ENCODE assay signal across 6 cellular contexts in the genomic region with DNA sequence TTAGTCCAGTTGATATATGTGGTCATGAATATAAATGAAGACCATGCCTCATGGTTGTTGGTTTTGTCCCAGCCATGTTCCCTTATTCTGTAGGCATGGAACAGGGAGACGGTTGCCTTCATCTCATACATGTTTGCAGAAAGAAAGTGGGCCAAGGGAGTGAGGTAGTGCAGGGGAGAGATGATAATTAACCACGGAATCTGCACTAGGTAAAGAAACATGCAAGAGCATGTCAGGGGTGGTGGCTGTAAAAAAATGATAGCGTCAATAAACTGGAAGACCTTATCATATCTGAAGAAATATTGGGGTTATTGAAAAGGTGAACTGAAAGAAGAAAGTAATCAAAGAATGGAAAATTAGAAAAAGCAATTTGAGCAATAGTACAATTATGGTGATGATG. TPM values are rescaled to one million over a fixed set of nuclear protein-coding genes. Genes with fewer than 3 reads are reported as not detected.
DNase-seq lines count a peak whose midpoint lies in the region; ATAC-seq, FAIRE-seq and TF ChIP-seq lines count a peak whose summit lies in the region.
"Not testable (repeated sequence)": the region's sequence is repeated elsewhere in the genome, so short reads cannot be mapped to it uniquely, and the experiment has no call there.

No MANE protein-coding gene starts in this region.

- not testable (repeated sequence) for H3K9me3 ChIP-seq in CD4-positive, CD25-positive, alpha-beta regulatory T cell (ENCODE audit: control insufficient read depth in 2 of 2, low read length in 2 of 2); K562 (replicated peaks; ENCODE audit: control insufficient read depth, insufficient read depth, low read depth, low read length); naive thymus-derived CD4-positive, alpha-beta T cell (ENCODE audit: control insufficient read depth in 2 of 3, low read length in 3 of 3)

- CTCF ChIA-PET in K562 (lab: Yijun Ruan, JAX; ENCODE audit: low intra/inter-chr PET ratio); naive thymus-derived CD4-positive, alpha-beta T cell (lab: Charles Lee): not testable (repeated sequence)

- H3K36me3 Mint-ChIP-seq in CD4-positive, CD25-positive, alpha-beta regulatory T cell, result peaks cover 22% of the 10 kb centered on the region
- H3K36me3 Mint-ChIP-seq in activated T-cell treated with anti-CD3 and anti-CD28 coated beads, Interleukin-2, amount 50 U/mL, for 24 hours (ENCODE audit: low read depth), result peaks cover 28% of the 10 kb centered on the region
- H3K36me3 Mint-ChIP-seq in naive thymus-derived CD4-positive, alpha-beta T cell, result peaks cover 0 to 28% (median 20%) of the 10 kb centered on the region in 5 donors

- not testable (repeated sequence) for TF ChIP-seq CTCF in K562 (IDR thresholded peaks at IDR 0.05 in 2 of 3, conservative IDR thresholded peaks at IDR 0.05 in 1 of 3; ENCODE audit: insufficient read depth in 2 of 3, low read depth in 1 of 3, low read length in 3 of 3); foreskin keratinocyte (conservative IDR thresholded peaks at IDR 0.05)

- in situ Hi-C loops in K562 (cut with MboI), result not testable (repeated sequence)

- H3K9me3 Mint-ChIP-seq in CD4-positive, CD25-positive, alpha-beta regulatory T cell; activated T-cell treated with anti-CD3 and anti-CD28 coated beads, Interleukin-2, amount 50 U/mL, for 24 hours: not testable (repeated sequence)
- peaks cover 0 to 17% (median 2%) of the 10 kb centered on the region in 11 donors for H3K9me3 Mint-ChIP-seq in naive thymus-derived CD4-positive, alpha-beta T cell

- H3K36me3 ChIP-seq in CD4-positive, CD25-positive, alpha-beta regulatory T cell (ENCODE audit: control insufficient read depth, insufficient read depth, low read length); K562 (ENCODE audit: control insufficient read depth, insufficient read depth, low read length); naive thymus-derived CD4-positive, alpha-beta T cell (ENCODE audit: control insufficient read depth in 2 of 3, insufficient read depth in 3 of 3, low read length in 3 of 3): not testable (repeated sequence)

- not testable (repeated sequence) for BruUV-seq in K562 (replicated peaks; lab: Mats Ljungman, UMichigan)

- not testable (repeated sequence) for H3K4me1 ChIP-seq in CD4-positive, CD25-positive, alpha-beta regulatory T cell (ENCODE audit: control insufficient read depth, insufficient read depth, low read length, poor library complexity, severe bottlenecking); K562 (replicated peaks in 1 of 2; ENCODE audit: control insufficient read depth in 2 of 2, insufficient read depth in 2 of 2, low read length in 2 of 2); foreskin keratinocyte
- H3K4me1 ChIP-seq in naive thymus-derived CD4-positive, alpha-beta T cell (ENCODE audit: control insufficient read depth in 2 of 2, insufficient read depth in 2 of 2, low read length in 2 of 2), result peaks cover 3 to 20% of the 10 kb centered on the region in 2 donors

- POLR2A ChIA-PET in K562 (lab: Yijun Ruan, JAX); naive thymus-derived CD4-positive, alpha-beta T cell (lab: Charles Lee): not testable (repeated sequence)

- not testable (repeated sequence) for TF ChIP-seq RAD21 in K562 (CRISPR knock-in tag; conservative IDR thresholded peaks at IDR 0.05 in 1 of 2, IDR thresholded peaks at IDR 0.05 in 1 of 2)

- not testable (repeated sequence) for ATAC-seq in CD4-positive, CD25-positive, alpha-beta regulatory T cell (ENCODE audit: low read depth in 2 of 2); K562; naive thymus-derived CD4-positive, alpha-beta T cell
- peak; percentile 26 for ATAC-seq in foreskin keratinocyte

- H3K79me2 ChIP-seq in K562 (ENCODE audit: control insufficient read depth, insufficient read depth, low read length), result not testable (repeated sequence)

- H3K9me1 ChIP-seq in K562 (ENCODE audit: control insufficient read depth, insufficient read depth, low read length), result not testable (repeated sequence)

- peaks cover 17 to 55% (median 34%) of the 10 kb centered on the region in 4 donors for H3K4me1 Mint-ChIP-seq in CD4-positive, CD25-positive, alpha-beta regulatory T cell
- peaks cover 50% of the 10 kb centered on the region for H3K4me1 Mint-ChIP-seq in activated T-cell treated with anti-CD3 and anti-CD28 coated beads, Interleukin-2, amount 50 U/mL, for 24 hours (ENCODE audit: low read depth)
- H3K4me1 Mint-ChIP-seq in naive thymus-derived CD4-positive, alpha-beta T cell, result peaks cover 17 to 71% (median 57%) of the 10 kb centered on the region in 7 donors

- intact Hi-C loops in K562 (cut with micrococcal nuclease); naive thymus-derived CD4-positive, alpha-beta T cell (cut with micrococcal nuclease): not testable (repeated sequence)

- WGBS in K562 (ENCODE audit: insufficient coverage, low coverage, missing lambda C conversion rate), result 14% methylated on average over 3 of the region's 3 CpGs

- not testable (repeated sequence) for H3K9ac ChIP-seq in K562 (ENCODE audit: insufficient read depth in 1 of 2, low read depth in 2 of 2, low read length in 2 of 2)

- not testable (repeated sequence) for TF ChIP-seq EP300 in K562 (IDR thresholded peaks at IDR 0.05; ENCODE audit: low read length)

- H4K20me1 ChIP-seq in K562 (replicated peaks; ENCODE audit: control insufficient read depth, insufficient read depth, low read length), result not testable (repeated sequence)

- DNase-seq in CD4-positive, CD25-positive, alpha-beta regulatory T cell; HTR-8/SVneo (ENCODE audit: insufficient read length, low spot score); activated T-cell treated with anti-CD3 and anti-CD28 coated beads, Interleukin-2, amount 50 U/mL, for 24 hours; K562 (ENCODE audit: extremely low read depth in 1 of 4, low spot score in 3 of 4); naive thymus-derived CD4-positive, alpha-beta T cell: not testable (repeated sequence)
- DNase-seq in foreskin keratinocyte, result peak; percentile 16 to 53

- not testable (repeated sequence) for H3K27ac ChIP-seq in CD4-positive, CD25-positive, alpha-beta regulatory T cell (ENCODE audit: insufficient read depth, low read length, poor library complexity, severe bottlenecking); K562 (ENCODE audit: extremely low read depth, low read depth, low read length); foreskin keratinocyte; naive thymus-derived CD4-positive, alpha-beta T cell (ENCODE audit: low read depth, low read length)

- not testable (repeated sequence) for H3K27me3 ChIP-seq in CD4-positive, CD25-positive, alpha-beta regulatory T cell (ENCODE audit: control insufficient read depth, insufficient read depth, low read length); K562 (ENCODE audit: control insufficient read depth in 2 of 2, insufficient read depth in 2 of 2, low read length in 2 of 2); foreskin keratinocyte; naive thymus-derived CD4-positive, alpha-beta T cell (ENCODE audit: control insufficient read depth in 2 of 2, insufficient read depth in 2 of 2, low read length in 2 of 2)

- H2AFZ ChIP-seq in K562 (ENCODE audit: low read depth, low read length), result not testable (repeated sequence)

- H3K4me3 Mint-ChIP-seq in CD4-positive, CD25-positive, alpha-beta regulatory T cell; activated T-cell treated with anti-CD3 and anti-CD28 coated beads, Interleukin-2, amount 50 U/mL, for 24 hours; naive thymus-derived CD4-positive, alpha-beta T cell: not testable (repeated sequence)

- H3K4me3 ChIP-seq in CD4-positive, CD25-positive, alpha-beta regulatory T cell (ENCODE audit: low read depth, low read length); K562; naive thymus-derived CD4-positive, alpha-beta T cell (ENCODE audit: low read length): not testable (repeated sequence)

- FAIRE-seq in HTR-8/SVneo (lab: Jason Lieb, UNC), result peak; percentile 83
- FAIRE-seq in K562 (lab: Jason Lieb, UNC), result peak; percentile 42

- TF ChIP-seq POLR2A in K562 (conservative IDR thresholded peaks at IDR 0.05), result not testable (repeated sequence)

- peak overlapping the region in 2 of 3 donors; percentile 63 to 94 for H3K27ac Mint-ChIP-seq in CD4-positive, CD25-positive, alpha-beta regulatory T cell
- H3K27ac Mint-ChIP-seq in activated T-cell treated with anti-CD3 and anti-CD28 coated beads, Interleukin-2, amount 50 U/mL, for 24 hours, result peak overlapping the region; percentile 42
- peak overlapping the region in 7 of 9 donors; percentile 2 to 80 (median 43) for H3K27ac Mint-ChIP-seq in naive thymus-derived CD4-positive, alpha-beta T cell

- H3K4me2 ChIP-seq in K562 (ENCODE audit: insufficient read depth, low read length), result not testable (repeated sequence)

- not testable (repeated sequence) for H3K27me3 Mint-ChIP-seq in CD4-positive, CD25-positive, alpha-beta regulatory T cell; activated T-cell treated with anti-CD3 and anti-CD28 coated beads, Interleukin-2, amount 50 U/mL, for 24 hours; naive thymus-derived CD4-positive, alpha-beta T cell

RNA-seq across cellular contexts. Expression of a gene that starts 35.1 kb away (rescaled TPM):
- total RNA-seq in CD4-positive, CD25-positive, alpha-beta regulatory T cell, result 96.3 TPM
- 100 to 1,000 TPM; 189 to 208 (median 195) TPM for polyA plus RNA-seq in CD4-positive, CD25-positive, alpha-beta regulatory T cell
- 0.56 and 2.8 TPM in 2 replicates for total RNA-seq in K562 (2011; cell fraction: chromatin; rRNA removed; ENCODE audit: low replicate concordance)
- total RNA-seq in K562 (2011; cell fraction: nucleolus; rRNA removed), result 0.66 and 0.67 TPM in 2 replicates
- 1.2 and 1.8 TPM in 2 replicates for total RNA-seq in K562 (2011; cell fraction: nucleoplasm; rRNA removed)
- total RNA-seq in K562 (2014; rRNA removed) (5.4 and 13.8 TPM in 2 replicates), K562 (2014; rRNA removed; fragmentation: Illumina TruSeq; extraction: Trizol) (6.4 and 6.6 TPM in 2 replicates), K562 (2015; rRNA removed; fragmentation: Illumina TruSeq; extraction: Trizol) (4.3 and 4.4 TPM in 2 replicates), K562 (2021) (10.6 and 11.8 TPM in 2 replicates), foreskin keratinocyte (20.7 and 20.9 TPM in 2 replicates)
- polyA plus RNA-seq in K562 (2011; rRNA removed) (4.3 and 6.0 TPM in 2 replicates), K562 (2014; fragmentation: Illumina TruSeq; extraction: Trizol) (4.5 and 4.6 TPM in 2 replicates), K562 (2014; fragmentation: Nextera tagmentation; extraction: Ambion mirVana) (1 to 10 TPM; 1.4 to 1.6 TPM), K562 (2014; rRNA removed) (8.9 and 21.5 TPM in 2 replicates), foreskin keratinocyte (20.6 and 21.6 TPM in 2 replicates)
- 4.4 and 5.5 TPM in 2 replicates for polyA plus RNA-seq in K562 (2011; cell fraction: cytosol; rRNA removed)
- polyA plus RNA-seq in K562 (2011; cell fraction: nucleus; rRNA removed), result 1.7 and 2.5 TPM in 2 replicates
- 8.8 and 11.2 TPM in 2 replicates for polyA plus RNA-seq in K562 (2012)
- 3.0 and 4.2 TPM in 2 replicates for polyA minus RNA-seq in K562 (2011; rRNA and poly(A)+ RNA removed)
- polyA minus RNA-seq in K562 (2011; cell fraction: cytosol; rRNA and poly(A)+ RNA removed), result 1.5 TPM in 1 of 2 replicates, not detected in the other
- polyA minus RNA-seq in K562 (2011; cell fraction: nucleus; rRNA and poly(A)+ RNA removed), result 0.67 and 0.78 TPM in 2 replicates
- total RNA-seq in naive thymus-derived CD4-positive, alpha-beta T cell, result 100 to 1,000 TPM in 4 of 5 experiments, 10 to 100 TPM in 1; 83.4 to 177 (median 114) TPM
- 100 to 1,000 TPM; 191 to 207 TPM for polyA plus RNA-seq in naive thymus-derived CD4-positive, alpha-beta T cell
